8 cellular contexts compared by ENCODE assay signal in genomic region chr13:51451134-51451466, GRCh38. TPM values are rescaled to one million over a fixed set of nuclear protein-coding genes. Genes with fewer than 3 reads are reported as not detected.
A peak's percentile ranks its signal among the peaks of the same experiment; 100 is the strongest.
DNase-seq lines count a peak whose midpoint lies in the region; ATAC-seq lines count a peak whose summit lies in the region.

No MANE protein-coding gene starts in this region.

- no peak for ATAC-seq in activated naive CD4-positive, alpha-beta T cell treated with anti-CD3 and anti-CD28 coated beads, Interleukin-2, amount 50 U/mL, for 72 hours
- no peak for ATAC-seq in stimulated activated naive CD8-positive, alpha-beta T cell treated with anti-CD3 and anti-CD28 coated beads, Interleukin-15, amount 100 ng/mL, for 72 hours
- ATAC-seq in HG03378 (IDR thresholded peaks at IDR 0.05; ENCODE audit: unreplicated experiment) (no peak), sciatic nerve (no peak), HG02623 (IDR thresholded peaks at IDR 0.05; ENCODE audit: unreplicated experiment) (no peak)

- peak overlapping the region; percentile 90 to 97 (median 94) for H3K4me3 Mint-ChIP-seq in immature natural killer cell
- H3K4me3 Mint-ChIP-seq in stimulated activated naive CD8-positive, alpha-beta T cell treated with anti-CD3 and anti-CD28 coated beads, Interleukin-15, amount 100 ng/mL, for 72 hours = peak overlapping the region; percentile 88 to 94

- no peaks in the 10 kb centered on the region for H3K27me3 ChIP-seq in HUES48 (ENCODE audit: control insufficient read depth, insufficient read depth, low read length)

- peak overlapping the region; percentile 97 for H3K27ac ChIP-seq in HUES48 (ENCODE audit: low read depth, low read length)

- H3K4me1 Mint-ChIP-seq in immature natural killer cell = peaks cover 45 to 63% of the 10 kb centered on the region in 2 donors
- peaks cover 43% of the 10 kb centered on the region for H3K4me1 Mint-ChIP-seq in stimulated activated naive CD8-positive, alpha-beta T cell treated with anti-CD3 and anti-CD28 coated beads, Interleukin-15, amount 100 ng/mL, for 72 hours

- peaks cover 10 to 26% (median 13%) of the 10 kb centered on the region in 3 donors for H3K27me3 Mint-ChIP-seq in immature natural killer cell (ENCODE audit: low read depth in 3 of 3)
- no peaks in the 10 kb centered on the region for H3K27me3 Mint-ChIP-seq in stimulated activated naive CD8-positive, alpha-beta T cell treated with anti-CD3 and anti-CD28 coated beads, Interleukin-15, amount 100 ng/mL, for 72 hours

- intact Hi-C loops in sciatic nerve (cut with DNase I) = loop anchor here (5.0 kb wide), 1 partner anchor 281 kb away; no protein-coding TSS in a partner anchor

- H3K36me3 ChIP-seq in HUES48 (ENCODE audit: control insufficient read depth, insufficient read depth, low read length) = peaks cover 57% of the 10 kb centered on the region

- H3K27ac Mint-ChIP-seq in activated naive CD4-positive, alpha-beta T cell treated with anti-CD3 and anti-CD28 coated beads, Interleukin-2, amount 50 U/mL, for 72 hours = peak overlapping the region; percentile 92 to 98
- peak overlapping the region; percentile 91 to 97 (median 96) for H3K27ac Mint-ChIP-seq in immature natural killer cell
- peak overlapping the region; percentile 91 to 97 for H3K27ac Mint-ChIP-seq in stimulated activated naive CD8-positive, alpha-beta T cell treated with anti-CD3 and anti-CD28 coated beads, Interleukin-15, amount 100 ng/mL, for 72 hours

- peaks cover 17% of the 10 kb centered on the region for H3K4me1 ChIP-seq in HUES48 (ENCODE audit: control insufficient read depth, insufficient read depth, low read length)

- H3K9me3 ChIP-seq in HUES48 (ENCODE audit: control insufficient read depth, insufficient read depth, low read length) = peaks cover 3% of the 10 kb centered on the region; the same call in 1 of the 2 replicates

- H3K4me3 ChIP-seq in HUES48 (ENCODE audit: low read depth, low read length) = peak overlapping the region; percentile 86

- peaks cover 0 to 9% of the 10 kb centered on the region in 2 donors for H3K9me3 Mint-ChIP-seq in activated naive CD4-positive, alpha-beta T cell treated with anti-CD3 and anti-CD28 coated beads, Interleukin-2, amount 50 U/mL, for 72 hours
- H3K9me3 Mint-ChIP-seq in immature natural killer cell = no peaks in the 10 kb centered on the region
- peaks cover 4 to 6% of the 10 kb centered on the region in 2 donors for H3K9me3 Mint-ChIP-seq in stimulated activated naive CD8-positive, alpha-beta T cell treated with anti-CD3 and anti-CD28 coated beads, Interleukin-15, amount 100 ng/mL, for 72 hours

- no peak overlapping the region for H3K9ac ChIP-seq in HUES48 (ENCODE audit: low read depth, low read length)

- peaks cover 38 to 52% of the 10 kb centered on the region in 2 donors for H3K36me3 Mint-ChIP-seq in activated naive CD4-positive, alpha-beta T cell treated with anti-CD3 and anti-CD28 coated beads, Interleukin-2, amount 50 U/mL, for 72 hours
- H3K36me3 Mint-ChIP-seq in immature natural killer cell = peaks cover 3 to 29% (median 6%) of the 10 kb centered on the region in 3 donors

- DNase-seq in activated naive CD4-positive, alpha-beta T cell treated with anti-CD3 and anti-CD28 coated beads, Interleukin-2, amount 50 U/mL, for 72 hours (ENCODE audit: low spot score in 2 of 2) = no peak
- DNase-seq in immature natural killer cell (no peak), sciatic nerve (ENCODE audit: low spot score) (no peak), hippocampal formation (lab: John Stamatoyannopoulos, UW) (no peak)
- DNase-seq in stimulated activated naive CD8-positive, alpha-beta T cell treated with anti-CD3 and anti-CD28 coated beads, Interleukin-15, amount 100 ng/mL, for 72 hours = no peak

RNA-seq across cellular contexts. Expression of gene INTS6, which starts 1.7 kb away (rescaled TPM):
- 10 to 100 TPM; 49.7 to 53.4 TPM for total RNA-seq in activated naive CD4-positive, alpha-beta T cell treated with anti-CD3 and anti-CD28 coated beads, Interleukin-2, amount 50 U/mL, for 72 hours
- 10 to 100 TPM; 16.3 to 35.9 (median 21.4) TPM for polyA plus RNA-seq in immature natural killer cell
- total RNA-seq in sciatic nerve = 49.8 TPM
